22 cellular contexts compared by ENCODE assay signal in the genomic region with DNA sequence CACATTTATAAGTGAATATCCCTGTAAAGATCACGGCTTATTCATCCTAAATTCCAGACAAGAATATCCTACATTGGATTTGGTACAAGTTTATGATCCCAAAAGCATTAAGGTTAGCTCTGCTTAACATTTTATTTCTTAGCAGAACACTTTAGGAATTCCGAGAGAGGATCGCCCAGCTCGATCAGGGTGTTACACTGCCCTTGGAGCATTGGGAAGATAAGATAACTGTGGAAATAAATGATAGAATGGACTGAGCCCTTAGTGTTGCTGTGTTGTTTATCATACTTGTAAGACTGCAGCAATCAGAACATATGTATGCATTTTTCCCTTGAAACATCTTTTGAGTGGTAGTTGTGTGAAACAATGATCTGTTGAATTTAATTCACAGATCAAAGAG.
A peak's percentile ranks its signal among the peaks of the same experiment; 100 is the strongest.
DNase-seq lines count a peak whose midpoint lies in the region; ATAC-seq, FAIRE-seq and TF ChIP-seq lines count a peak whose summit lies in the region.
"Had no signal": no experiment of that assay in that cellular context is flagged by ENCODE, and none has a peak within 500 bp of the region (broad histone marks: within the 10 kb centered on the region; RNA-seq: fewer than 3 reads in every experiment).

No MANE protein-coding gene starts in this region.

- intact Hi-C loops in ascending aorta (cut with DNase I) = loop anchor here (10.0 kb wide), 3 partner anchors 228 to 748 kb away; a partner anchor contains a TSS

- dilution Hi-C loops in keratinocyte (cut with MboI; ENCODE audit: extremely low pct_ligation_motif_present, low sequenced_read_pairs) = no loop called here

- no peaks in the 10 kb centered on the region for H3K36me3 ChIP-seq in GM23248 (ENCODE audit: low read depth)
- no peaks in the 10 kb centered on the region for H3K36me3 ChIP-seq in ascending aorta
- H3K36me3 ChIP-seq in keratinocyte (ENCODE audit: control insufficient read depth in 2 of 2, extremely low read depth in 1 of 2, insufficient read depth in 2 of 2, low read length in 2 of 2) = no peaks in the 10 kb centered on the region
- no peaks in the 10 kb centered on the region for H3K36me3 ChIP-seq in skeletal muscle tissue (ENCODE audit: control insufficient read depth in 3 of 3, insufficient read depth in 3 of 3, low read length in 3 of 3)

- H4K20me1 ChIP-seq in GM23248 (ENCODE audit: insufficient read depth) (no peaks in the 10 kb centered on the region), keratinocyte (ENCODE audit: control insufficient read depth, extremely low read depth, insufficient read depth, low read length) (no peaks in the 10 kb centered on the region)

- peaks cover 38% of the 10 kb centered on the region for H3F3A ChIP-seq in GM23248 (ENCODE audit: insufficient read depth)

- peak overlapping the region; percentile 48; the same call in 1 of the 2 replicates for H3K4me3 ChIP-seq in GM23248
- no peak overlapping the region for H3K4me3 ChIP-seq in ascending aorta
- H3K4me3 ChIP-seq in keratinocyte (ENCODE audit: control insufficient read depth in 2 of 3, extremely low read depth in 1 of 3, insufficient read depth in 2 of 3, low read depth in 1 of 3, low read length in 3 of 3) = no peak overlapping the region
- H3K4me3 ChIP-seq in skeletal muscle tissue (ENCODE audit: low read length in 3 of 3) = no peak overlapping the region
- H3K4me3 ChIP-seq: lung, SK-N-MC, testis had no signal

- no peaks in the 10 kb centered on the region for H3K27me3 ChIP-seq in GM23248 (replicated peaks; ENCODE audit: insufficient read depth)
- H3K27me3 ChIP-seq in ascending aorta = no peaks in the 10 kb centered on the region
- H3K27me3 ChIP-seq in keratinocyte (ENCODE audit: control insufficient read depth, extremely low read depth, insufficient read depth, low read length) = no peaks in the 10 kb centered on the region
- no peaks in the 10 kb centered on the region for H3K27me3 ChIP-seq in skeletal muscle tissue (ENCODE audit: control insufficient read depth in 3 of 3, insufficient read depth in 3 of 3, low read length in 3 of 3)
- H3K27me3 ChIP-seq: testis had no signal

- H3K9me2 ChIP-seq in GM23248 (ENCODE audit: insufficient read depth) = no peaks in the 10 kb centered on the region

- ATAC-seq in GM21737 (IDR thresholded peaks at IDR 0.05; ENCODE audit: unreplicated experiment) = no peak
- ATAC-seq: activated CD8-positive, alpha-beta T cell treated with anti-CD3 and anti-CD28 coated beads for 36 hours had no signal

- H3K27ac ChIP-seq in GM23248 = peak overlapping the region; percentile 91
- peak overlapping the region; percentile 84 for H3K27ac ChIP-seq in ascending aorta
- no peak overlapping the region for H3K27ac ChIP-seq in keratinocyte (ENCODE audit: control insufficient read depth, insufficient read depth, low read length)
- peak overlapping the region; percentile 48 for H3K27ac ChIP-seq in skeletal muscle tissue (ENCODE audit: low read depth, low read length)
- H3K27ac ChIP-seq: SK-N-MC had no signal

- H3K79me2 ChIP-seq in GM23248 (ENCODE audit: insufficient read depth) (no peaks in the 10 kb centered on the region), keratinocyte (ENCODE audit: control insufficient read depth, insufficient read depth, low read length) (no peaks in the 10 kb centered on the region)

- H3K4me2 ChIP-seq in GM23248 (ENCODE audit: unreplicated experiment) (peak overlapping the region; percentile 61), keratinocyte (ENCODE audit: control insufficient read depth, extremely low read depth, insufficient read depth, low read depth, low read length) (no peak overlapping the region)

- FAIRE-seq in keratinocyte (lab: Jason Lieb, UNC) = peak; percentile 23
- FAIRE-seq: RCC 7860 had no signal

- H3K9me1 ChIP-seq in keratinocyte (ENCODE audit: control insufficient read depth, extremely low read depth, insufficient read depth, low read length) = no peaks in the 10 kb centered on the region

- DNase-seq in GM23248 = no peak
- no peak for DNase-seq in ascending aorta (ENCODE audit: low spot score in 2 of 2)
- no peak for DNase-seq in keratinocyte (ENCODE audit: low read depth, low spot score)
- DNase-seq in NCI-H2227 treated with DMSO at 0.1 percent for 48 hours (lab: John Stamatoyannopoulos, UW) = no peak
- DNase-seq in activated effector memory CD4-positive, alpha-beta T cell treated with anti-CD3 and anti-CD28 coated beads, Interleukin-2, amount 50 U/mL, for 16 hours = no peak
- no peak for DNase-seq in hypothalamus (lab: John Stamatoyannopoulos, UW)
- DNase-seq: activated B cell treated with CpG ODN at 0.5 μM for 24 hours; activated CD8-positive, alpha-beta T cell treated with anti-CD3 and anti-CD28 coated beads for 36 hours; activated naive CD4-positive, alpha-beta T cell treated with anti-CD3 and anti-CD28 coated beads, Interleukin-2, amount 50 U/mL, for 16 hours; activated T-cell treated with anti-CD3 and anti-CD28 coated beads, Interleukin-2, amount 50 U/mL, for 1 hour; CD4-positive, alpha-beta memory T cell; DMS53; head of caudate nucleus; immature natural killer cell; naive B cell; right cardiac atrium; testis had no signal

- TF ChIP-seq CTCF in ascending aorta (IDR thresholded peaks at IDR 0.05) (no peak), keratinocyte (optimal IDR thresholded peaks at IDR 0.05 in 1 of 3, IDR thresholded peaks at IDR 0.05 in 1 of 3, conservative IDR thresholded peaks at IDR 0.05 in 1 of 3; ENCODE audit: extremely low read depth in 1 of 3, insufficient read depth in 2 of 3, low read length in 3 of 3) (no peak)

- WGBS in GM23248 (ENCODE audit: low coverage in 1 of 2, low lambda C conversion rate in 2 of 2, missing lambda C conversion rate in 2 of 2), 2 experiments = 87 to 89% methylated on average over 4 of the region's 4 CpGs

- peak overlapping the region; percentile 82 for H2AFZ ChIP-seq in GM23248
- H2AFZ ChIP-seq in keratinocyte (ENCODE audit: control insufficient read depth, low read length) = no peak overlapping the region

- H3K9ac ChIP-seq in GM23248 (no peak overlapping the region), keratinocyte (ENCODE audit: control insufficient read depth, extremely low read depth, insufficient read depth, low read length) (no peak overlapping the region), skeletal muscle tissue (ENCODE audit: low read depth in 1 of 3, low read length in 3 of 3) (no peak overlapping the region)

- H3K9me3 ChIP-seq in GM23248 (ENCODE audit: low read depth) = no peaks in the 10 kb centered on the region
- no peaks in the 10 kb centered on the region for H3K9me3 ChIP-seq in ascending aorta
- no peaks in the 10 kb centered on the region for H3K9me3 ChIP-seq in keratinocyte (ENCODE audit: control insufficient read depth, low read depth, low read length)
- H3K9me3 ChIP-seq in skeletal muscle tissue (ENCODE audit: control insufficient read depth in 3 of 3, low read length in 3 of 3) = no peaks in the 10 kb centered on the region
- H3K9me3 ChIP-seq: testis had no signal

- H3K4me1 ChIP-seq in GM23248 (ENCODE audit: insufficient read depth) = peaks cover 39% of the 10 kb centered on the region
- peaks cover 8 to 18% of the 10 kb centered on the region in 2 donors for H3K4me1 ChIP-seq in ascending aorta
- peaks cover 15% of the 10 kb centered on the region for H3K4me1 ChIP-seq in keratinocyte (ENCODE audit: control insufficient read depth, extremely low read depth, insufficient read depth, low read length)
- H3K4me1 ChIP-seq in skeletal muscle tissue (ENCODE audit: control insufficient read depth in 3 of 3, insufficient read depth in 3 of 3, low read length in 3 of 3) = peaks cover 0 to 10% (median 2%) of the 10 kb centered on the region in 3 donors

- in situ Hi-C loops in GM23248 (cut with MboI) = no loop called here
